Comparison of ENCODE assay signal across 8 cellular contexts in the genomic region with DNA sequence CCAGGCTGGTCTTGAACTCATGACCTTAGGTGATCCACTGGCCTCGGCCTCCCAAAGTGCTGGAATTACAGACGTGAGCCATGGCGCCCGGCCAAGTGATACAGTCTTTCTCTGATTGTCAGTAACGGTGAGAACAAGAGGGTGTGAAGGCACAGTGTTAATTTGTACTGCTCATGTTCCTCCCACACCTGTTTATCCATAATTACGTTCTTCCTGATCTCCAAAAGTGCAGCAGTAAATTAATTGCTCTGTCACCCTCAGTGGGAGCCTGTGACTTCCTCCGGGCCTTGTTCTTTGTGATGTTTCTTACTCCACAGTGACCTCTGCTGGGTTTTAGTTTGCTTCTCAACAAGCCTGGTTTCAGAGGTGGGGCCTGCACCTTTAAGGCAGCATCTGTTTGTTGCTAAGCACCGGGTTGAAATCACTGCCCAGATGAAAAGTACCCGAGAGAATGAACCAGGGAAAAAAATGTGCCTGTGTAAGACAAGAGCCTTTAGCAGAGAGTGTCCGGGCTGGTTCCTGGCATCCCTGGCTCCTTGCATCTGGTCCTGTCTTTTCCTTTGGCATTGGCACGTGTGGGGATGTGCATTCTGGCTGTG.
DNase-seq lines count a peak whose midpoint lies in the region; ATAC-seq and TF ChIP-seq lines count a peak whose summit lies in the region.

No MANE protein-coding gene starts in this region.

- H3K9me3 Mint-ChIP-seq in activated T-cell treated with anti-CD3 and anti-CD28 coated beads, Interleukin-2, amount 50 U/mL, for 4 hours = no peaks in the 10 kb centered on the region
- H3K9me3 Mint-ChIP-seq in neural crest cell = no peaks in the 10 kb centered on the region

- peak; percentile 57 for TF ChIP-seq CTCF in GM10248 (IDR thresholded peaks at IDR 0.05; ENCODE audit: control extremely low read depth, extremely low read depth, low read depth, missing control alignments)
- peak; percentile 89 for TF ChIP-seq CTCF in OCI-LY7 (conservative IDR thresholded peaks at IDR 0.05; ENCODE audit: low read length)
- TF ChIP-seq CTCF in fibroblast of mammary gland (conservative IDR thresholded peaks at IDR 0.05; ENCODE audit: control insufficient read depth, insufficient read depth, low read depth, low read length) = peak; percentile 73
- peak; percentile 74 for TF ChIP-seq CTCF in neural crest cell (conservative IDR thresholded peaks at IDR 0.05)

- in situ Hi-C loops in HAP-1 (cut with MboI; ENCODE audit: low sequenced_read_pairs) = loop anchor here (5.0 kb wide), 1 partner anchor 252 kb away; no protein-coding TSS in a partner anchor

- H3K4me1 Mint-ChIP-seq in activated T-cell treated with anti-CD3 and anti-CD28 coated beads, Interleukin-2, amount 50 U/mL, for 4 hours (ENCODE audit: low read depth) = peaks cover 48% of the 10 kb centered on the region
- peaks cover 49% of the 10 kb centered on the region for H3K4me1 Mint-ChIP-seq in neural crest cell

- no peaks in the 10 kb centered on the region for H4K20me1 ChIP-seq in OCI-LY7 (ENCODE audit: insufficient read depth, low read length)

- peak overlapping the region; percentile 61 for H3K4me2 ChIP-seq in OCI-LY7 (ENCODE audit: low read length)

- intact Hi-C loops in OCI-LY7 (cut with micrococcal nuclease; ENCODE audit: unreplicated experiment) = loop anchor here (1.0 to 5.0 kb wide), 4 partner anchors 246 to 499 kb away; a partner anchor contains a TSS

- no peaks in the 10 kb centered on the region for H3K36me3 ChIP-seq in HAP-1 (replicated peaks)
- no peaks in the 10 kb centered on the region for H3K36me3 ChIP-seq in OCI-LY7 (ENCODE audit: insufficient read depth, low read length)

- H3K4me1 ChIP-seq in HAP-1 (peaks cover 33% of the 10 kb centered on the region), OCI-LY7 (ENCODE audit: insufficient read depth, low read length, poor library complexity, severe bottlenecking) (peaks cover 55% of the 10 kb centered on the region)

- no peaks in the 10 kb centered on the region for H3K79me2 ChIP-seq in OCI-LY7 (ENCODE audit: insufficient read depth, low read depth, low read length)

- CTCF ChIA-PET in GM10248 (lab: Yijun Ruan, JAX) = interaction anchor here (0.9 to 5.2 kb wide), 13 partner anchors 10 to 499 kb away, joined by 3 to 79 read pairs (median 5); no protein-coding TSS in a partner anchor
- CTCF ChIA-PET in OCI-LY7 (lab: Charles Lee; ENCODE audit: unreplicated experiment) = interaction anchor here (0.7 kb wide), 1 partner anchor 247 kb away, joined by 3 read pairs; no protein-coding TSS in a partner anchor

- H3K9me3 ChIP-seq in HAP-1 (no peaks in the 10 kb centered on the region), OCI-LY7 (ENCODE audit: low read length) (no peaks in the 10 kb centered on the region)

- H3K27me3 ChIP-seq in HAP-1 (ENCODE audit: low read depth) = no peaks in the 10 kb centered on the region

- DNase-seq in GM10248 (ENCODE audit: extremely low spot score) (peak; percentile 73), HAP-1 (ENCODE audit: low spot score in 2 of 2) (peak; percentile 84 to 90), Kasumi-1 (lab: John Stamatoyannopoulos, UW) (peak; percentile 79 to 93), OCI-LY7 (ENCODE audit: low spot score) (peak; percentile 92), fibroblast of mammary gland (ENCODE audit: low read depth) (peak; percentile 86), neural crest cell (ENCODE audit: low read depth, low spot score) (peak; percentile 48), OCI-M2 (lab: John Stamatoyannopoulos, UW; ENCODE audit: unreplicated experiment) (no peak)
- peak; percentile 45 for DNase-seq in activated T-cell treated with anti-CD3 and anti-CD28 coated beads, Interleukin-2, amount 50 U/mL, for 4 hours

- no peak overlapping the region for H3K27ac Mint-ChIP-seq in neural crest cell (ENCODE audit: unreplicated experiment)

- peak; percentile 47 to 53 for ATAC-seq in activated T-cell treated with anti-CD3 and anti-CD28 coated beads, Interleukin-2, amount 50 U/mL, for 4 hours

- H3K4me3 Mint-ChIP-seq in activated T-cell treated with anti-CD3 and anti-CD28 coated beads, Interleukin-2, amount 50 U/mL, for 4 hours = no peak overlapping the region
- no peak overlapping the region for H3K4me3 Mint-ChIP-seq in neural crest cell

- POLR2A ChIA-PET in GM10248 (lab: Yijun Ruan, JAX) = interaction anchor here (0.6 kb wide), 1 partner anchor 1626 kb away, joined by 3 read pairs; no protein-coding TSS in a partner anchor
- POLR2A ChIA-PET in OCI-LY7 (lab: Charles Lee) = interaction anchor here (0.9 kb wide), 2 partner anchors 10 to 59 kb away, joined by 3 to 4 read pairs; no protein-coding TSS in a partner anchor

- H3K4me3 ChIP-seq in HAP-1 (no peak overlapping the region), OCI-LY7 (ENCODE audit: low read depth, low read length, poor library complexity, severe bottlenecking) (no peak overlapping the region), fibroblast of mammary gland (ENCODE audit: control insufficient read depth, low read depth, low read length) (no peak overlapping the region)

- peak overlapping the region; percentile 84 for H3K27ac ChIP-seq in OCI-LY7 (ENCODE audit: low read depth, low read length, poor library complexity, severe bottlenecking)

- no peaks in the 10 kb centered on the region for H3K36me3 Mint-ChIP-seq in activated T-cell treated with anti-CD3 and anti-CD28 coated beads, Interleukin-2, amount 50 U/mL, for 4 hours (ENCODE audit: insufficient read depth)
- no peaks in the 10 kb centered on the region for H3K36me3 Mint-ChIP-seq in neural crest cell (ENCODE audit: low read depth)

- H2AFZ ChIP-seq in OCI-LY7 (ENCODE audit: low read length) = peak overlapping the region; percentile 65

- no TSS peak for BruUV-seq in OCI-LY7 (replicated peaks; lab: Mats Ljungman, UMichigan)

- H3K27me3 Mint-ChIP-seq in activated T-cell treated with anti-CD3 and anti-CD28 coated beads, Interleukin-2, amount 50 U/mL, for 4 hours (ENCODE audit: low read depth) = no peaks in the 10 kb centered on the region
- H3K27me3 Mint-ChIP-seq in neural crest cell (ENCODE audit: low read depth) = no peaks in the 10 kb centered on the region

- H3K9me2 ChIP-seq in OCI-LY7 (ENCODE audit: insufficient read depth, low read length) = no peaks in the 10 kb centered on the region
